Comparison of ENCODE assay signal across 1 cellular context in the genomic region with DNA sequence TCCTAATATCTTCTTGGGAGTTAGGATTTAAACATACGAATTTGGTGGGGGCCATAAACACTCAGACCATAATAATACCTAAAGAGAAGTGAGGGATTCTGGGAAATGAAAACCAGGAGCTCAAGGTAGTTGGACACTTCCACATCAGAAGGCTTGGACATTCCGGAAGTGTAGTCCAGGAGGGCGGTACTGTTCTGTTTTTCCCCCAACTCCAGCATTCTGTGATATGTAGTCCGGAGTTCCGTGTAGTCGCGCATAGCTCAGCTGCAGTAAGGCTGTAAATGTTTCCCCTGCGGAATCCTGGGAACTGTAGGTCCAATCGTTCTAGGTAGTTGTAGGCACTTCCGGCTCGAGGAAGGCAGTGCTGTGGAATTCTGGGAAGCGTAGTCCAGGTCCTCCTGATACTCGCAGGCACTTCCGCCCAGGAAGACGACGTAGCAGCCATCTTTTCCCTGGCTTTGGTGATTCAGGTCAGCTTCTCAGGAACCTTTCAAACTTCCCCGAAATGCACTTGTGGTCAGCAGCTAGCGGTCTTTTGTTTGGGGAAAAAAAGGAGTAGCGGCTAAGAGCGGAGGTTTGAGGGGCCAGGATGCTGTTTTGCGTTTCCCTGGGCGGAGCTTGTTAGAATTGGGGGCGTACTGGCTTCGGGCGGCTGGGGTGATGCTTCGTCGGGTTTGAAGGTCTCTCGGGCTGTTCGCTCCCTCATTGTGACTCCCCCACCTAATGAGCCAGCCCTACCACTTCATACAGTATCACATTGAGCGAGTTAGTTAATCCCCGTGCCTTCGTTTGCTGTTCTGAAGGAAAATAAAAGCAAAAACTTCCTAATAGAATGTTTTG.
TF ChIP-seq lines count a peak whose summit lies in the region.

A gene (plus strand): TSS at position 428 of the 840 bp plus-strand sequence. CDS start 4,981 bp downstream, outside the sequence.

TF ChIP-seq in A549, 52 proteins besides CTCF, POLR2A, EP300 and RAD21 (continued from another document):
- TF ChIP-seq, protein P1, sequence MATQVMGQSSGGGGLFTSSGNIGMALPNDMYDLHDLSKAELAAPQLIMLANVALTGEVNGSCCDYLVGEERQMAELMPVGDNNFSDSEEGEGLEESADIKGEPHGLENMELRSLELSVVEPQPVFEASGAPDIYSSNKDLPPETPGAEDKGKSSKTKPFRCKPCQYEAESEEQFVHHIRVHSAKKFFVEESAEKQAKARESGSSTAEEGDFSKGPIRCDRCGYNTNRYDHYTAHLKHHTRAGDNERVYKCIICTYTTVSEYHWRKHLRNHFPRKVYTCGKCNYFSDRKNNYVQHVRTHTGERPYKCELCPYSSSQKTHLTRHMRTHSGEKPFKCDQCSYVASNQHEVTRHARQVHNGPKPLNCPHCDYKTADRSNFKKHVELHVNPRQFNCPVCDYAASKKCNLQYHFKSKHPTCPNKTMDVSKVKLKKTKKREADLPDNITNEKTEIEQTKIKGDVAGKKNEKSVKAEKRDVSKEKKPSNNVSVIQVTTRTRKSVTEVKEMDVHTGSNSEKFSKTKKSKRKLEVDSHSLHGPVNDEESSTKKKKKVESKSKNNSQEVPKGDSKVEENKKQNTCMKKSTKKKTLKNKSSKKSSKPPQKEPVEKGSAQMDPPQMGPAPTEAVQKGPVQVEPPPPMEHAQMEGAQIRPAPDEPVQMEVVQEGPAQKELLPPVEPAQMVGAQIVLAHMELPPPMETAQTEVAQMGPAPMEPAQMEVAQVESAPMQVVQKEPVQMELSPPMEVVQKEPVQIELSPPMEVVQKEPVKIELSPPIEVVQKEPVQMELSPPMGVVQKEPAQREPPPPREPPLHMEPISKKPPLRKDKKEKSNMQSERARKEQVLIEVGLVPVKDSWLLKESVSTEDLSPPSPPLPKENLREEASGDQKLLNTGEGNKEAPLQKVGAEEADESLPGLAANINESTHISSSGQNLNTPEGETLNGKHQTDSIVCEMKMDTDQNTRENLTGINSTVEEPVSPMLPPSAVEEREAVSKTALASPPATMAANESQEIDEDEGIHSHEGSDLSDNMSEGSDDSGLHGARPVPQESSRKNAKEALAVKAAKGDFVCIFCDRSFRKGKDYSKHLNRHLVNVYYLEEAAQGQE (IDR thresholded peaks at IDR 0.05): no peak
- TF ChIP-seq TFCP2L1 (CRISPR knock-in tag; IDR thresholded peaks at IDR 0.05): no peak; the same call in 1 of the 2 replicates
- no peak for TF ChIP-seq HDAC2 (IDR thresholded peaks at IDR 0.05)
- TF ChIP-seq ZC3H11A (IDR thresholded peaks at IDR 0.05): no peak
- peak; percentile 23; the same call in 1 of the 2 replicates for TF ChIP-seq PHF8 (IDR thresholded peaks at IDR 0.05; ENCODE audit: borderline replicate concordance, low read depth)
- no peak for TF ChIP-seq MAZ (IDR thresholded peaks at IDR 0.05; ENCODE audit: borderline replicate concordance, low read depth, low read length)
- no peak for TF ChIP-seq HEYL (CRISPR knock-in tag; IDR thresholded peaks at IDR 0.05)
- no peak; the same call in 1 of the 2 replicates for TF ChIP-seq NFE2L2 (conservative IDR thresholded peaks at IDR 0.05; ENCODE audit: low read length)
- TF ChIP-seq FOSL2 (IDR thresholded peaks at IDR 0.05): no peak
- no peak for TF ChIP-seq FOSL2 (CRISPR knock-in tag; IDR thresholded peaks at IDR 0.05)
- TF ChIP-seq RCOR1 (IDR thresholded peaks at IDR 0.05; ENCODE audit: low read depth, low read length): no peak
- no peak for TF ChIP-seq RARB (CRISPR knock-in tag; IDR thresholded peaks at IDR 0.05)
- TF ChIP-seq FOXS1 (CRISPR knock-in tag; IDR thresholded peaks at IDR 0.05): no peak
- TF ChIP-seq, protein P2, sequence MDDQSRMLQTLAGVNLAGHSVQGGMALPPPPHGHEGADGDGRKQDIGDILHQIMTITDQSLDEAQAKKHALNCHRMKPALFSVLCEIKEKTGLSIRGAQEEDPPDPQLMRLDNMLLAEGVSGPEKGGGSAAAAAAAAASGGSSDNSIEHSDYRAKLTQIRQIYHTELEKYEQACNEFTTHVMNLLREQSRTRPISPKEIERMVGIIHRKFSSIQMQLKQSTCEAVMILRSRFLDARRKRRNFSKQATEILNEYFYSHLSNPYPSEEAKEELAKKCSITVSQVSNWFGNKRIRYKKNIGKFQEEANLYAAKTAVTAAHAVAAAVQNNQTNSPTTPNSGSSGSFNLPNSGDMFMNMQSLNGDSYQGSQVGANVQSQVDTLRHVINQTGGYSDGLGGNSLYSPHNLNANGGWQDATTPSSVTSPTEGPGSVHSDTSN (IDR thresholded peaks at IDR 0.05): no peak; the same call in 1 of the 2 replicates
- TF ChIP-seq, protein P3, sequence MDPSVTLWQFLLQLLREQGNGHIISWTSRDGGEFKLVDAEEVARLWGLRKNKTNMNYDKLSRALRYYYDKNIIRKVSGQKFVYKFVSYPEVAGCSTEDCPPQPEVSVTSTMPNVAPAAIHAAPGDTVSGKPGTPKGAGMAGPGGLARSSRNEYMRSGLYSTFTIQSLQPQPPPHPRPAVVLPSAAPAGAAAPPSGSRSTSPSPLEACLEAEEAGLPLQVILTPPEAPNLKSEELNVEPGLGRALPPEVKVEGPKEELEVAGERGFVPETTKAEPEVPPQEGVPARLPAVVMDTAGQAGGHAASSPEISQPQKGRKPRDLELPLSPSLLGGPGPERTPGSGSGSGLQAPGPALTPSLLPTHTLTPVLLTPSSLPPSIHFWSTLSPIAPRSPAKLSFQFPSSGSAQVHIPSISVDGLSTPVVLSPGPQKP (IDR thresholded peaks at IDR 0.05; ENCODE audit: low read depth, low read length): no peak
- no peak for TF ChIP-seq CEBPB (IDR thresholded peaks at IDR 0.05)
- TF ChIP-seq, protein P4, sequence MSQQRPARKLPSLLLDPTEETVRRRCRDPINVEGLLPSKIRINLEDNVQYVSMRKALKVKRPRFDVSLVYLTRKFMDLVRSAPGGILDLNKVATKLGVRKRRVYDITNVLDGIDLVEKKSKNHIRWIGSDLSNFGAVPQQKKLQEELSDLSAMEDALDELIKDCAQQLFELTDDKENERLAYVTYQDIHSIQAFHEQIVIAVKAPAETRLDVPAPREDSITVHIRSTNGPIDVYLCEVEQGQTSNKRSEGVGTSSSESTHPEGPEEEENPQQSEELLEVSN (IDR thresholded peaks at IDR 0.05; ENCODE audit: borderline replicate concordance, low read depth): 0 out of 2 replicates have a peak, but pooled peaks have one; percentile 26
- no peak for TF ChIP-seq CBX8 (IDR thresholded peaks at IDR 0.05)
- TF ChIP-seq BHLHE40 (IDR thresholded peaks at IDR 0.05; ENCODE audit: low read depth, low read length): no peak
- TF ChIP-seq, protein P5, sequence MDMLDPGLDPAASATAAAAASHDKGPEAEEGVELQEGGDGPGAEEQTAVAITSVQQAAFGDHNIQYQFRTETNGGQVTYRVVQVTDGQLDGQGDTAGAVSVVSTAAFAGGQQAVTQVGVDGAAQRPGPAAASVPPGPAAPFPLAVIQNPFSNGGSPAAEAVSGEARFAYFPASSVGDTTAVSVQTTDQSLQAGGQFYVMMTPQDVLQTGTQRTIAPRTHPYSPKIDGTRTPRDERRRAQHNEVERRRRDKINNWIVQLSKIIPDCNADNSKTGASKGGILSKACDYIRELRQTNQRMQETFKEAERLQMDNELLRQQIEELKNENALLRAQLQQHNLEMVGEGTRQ (IDR thresholded peaks at IDR 0.05): no peak
- TF ChIP-seq, protein P6, sequence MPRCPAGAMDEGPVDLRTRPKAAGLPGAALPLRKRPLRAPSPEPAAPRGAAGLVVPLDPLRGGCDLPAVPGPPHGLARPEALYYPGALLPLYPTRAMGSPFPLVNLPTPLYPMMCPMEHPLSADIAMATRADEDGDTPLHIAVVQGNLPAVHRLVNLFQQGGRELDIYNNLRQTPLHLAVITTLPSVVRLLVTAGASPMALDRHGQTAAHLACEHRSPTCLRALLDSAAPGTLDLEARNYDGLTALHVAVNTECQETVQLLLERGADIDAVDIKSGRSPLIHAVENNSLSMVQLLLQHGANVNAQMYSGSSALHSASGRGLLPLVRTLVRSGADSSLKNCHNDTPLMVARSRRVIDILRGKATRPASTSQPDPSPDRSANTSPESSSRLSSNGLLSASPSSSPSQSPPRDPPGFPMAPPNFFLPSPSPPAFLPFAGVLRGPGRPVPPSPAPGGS (IDR thresholded peaks at IDR 0.05): peak; percentile 70; the same call in 2 of the 3 replicates
- TF ChIP-seq GATA3 (IDR thresholded peaks at IDR 0.05; ENCODE audit: borderline replicate concordance): peak; percentile 53; the same call in 1 of the 2 replicates
- no peak for TF ChIP-seq CBX2 (IDR thresholded peaks at IDR 0.05; ENCODE audit: borderline replicate concordance, low read depth)
- no peak for TF ChIP-seq FOSB (CRISPR knock-in tag; IDR thresholded peaks at IDR 0.05)
